26 cellular contexts compared by ENCODE assay signal in genomic region chr16:58654456-58655214, GRCh38.
"Had no signal": no experiment of that assay in that cellular context is flagged by ENCODE, and none has a peak within 500 bp of the region (broad histone marks: within the 10 kb centered on the region; RNA-seq: fewer than 3 reads in every experiment).

No MANE protein-coding gene starts in this region.

- H3K9me3 ChIP-seq: ascending aorta, breast epithelium, colonic mucosa, esophagus squamous epithelium, gastroesophageal sphincter, heart left ventricle, sigmoid colon, stomach, suprapubic skin, tibial nerve had no signal

- H3K4me2 ChIP-seq: smooth muscle cell had no signal

- DNase-seq: activated CD4-positive, alpha-beta T cell treated with anti-CD3 and anti-CD28 coated beads, Interleukin-2, amount 10 ng/mL, durations not matched to agents 7 days and 5 days; activated CD4-positive, CD25-positive, alpha-beta regulatory T cell treated with anti-CD3 and anti-CD28 coated beads, Interleukin-2, amount 50 U/mL, for 72 hours; activated CD8-positive, alpha-beta memory T cell treated with anti-CD3 and anti-CD28 coated beads, Interleukin-2, amount 10 ng/mL, durations not matched to agents 7 days and 5 days; activated CD8-positive, alpha-beta T cell treated with anti-CD3 and anti-CD28 coated beads for 36 hours; activated T-cell treated with anti-CD3 and anti-CD28 coated beads, Interleukin-2, amount 50 U/mL, for 1 hour; colonic mucosa; dorsolateral prefrontal cortex; esophagus squamous epithelium; heart left ventricle; nucleus accumbens; sigmoid colon; stimulated activated CD4-positive, alpha-beta T cell treated with anti-CD3 and anti-CD28 coated beads, Interleukin-15, amount 100 ng/mL, for 24 hours; stomach had no signal

- H3K79me2 ChIP-seq: parathyroid adenoma had no signal

- H3K36me3 ChIP-seq: ascending aorta, breast epithelium, colonic mucosa, esophagus squamous epithelium, gastroesophageal sphincter, heart left ventricle, sigmoid colon, stomach, suprapubic skin, tibial nerve had no signal

- H2AFZ ChIP-seq: parathyroid adenoma had no signal

- H3K4me3 ChIP-seq: ascending aorta, breast epithelium, colonic mucosa, dorsolateral prefrontal cortex, esophagus squamous epithelium, gastroesophageal sphincter, heart left ventricle, sigmoid colon, smooth muscle cell, stomach, suprapubic skin, tibial nerve had no signal

- H3K36me3 Mint-ChIP-seq: activated CD8-positive, alpha-beta memory T cell treated with anti-CD3 and anti-CD28 coated beads, Interleukin-2, amount 10 ng/mL, durations not matched to agents 7 days and 5 days; activated naive CD4-positive, alpha-beta T cell treated with anti-CD3 and anti-CD28 coated beads, Interleukin-2, amount 50 U/mL, for 72 hours; memory B cell; stimulated activated memory B cell treated with anti-CD40 and anti-IgM and Interleukin-4, amounts not matched to agents 10 μg/mL and 1 μg/mL and 100 μg/mL, for 72 hours had no signal

- H3K27me3 Mint-ChIP-seq: activated CD8-positive, alpha-beta T cell treated with anti-CD3 and anti-CD28 coated beads for 36 hours; activated T-helper 17 cell treated with anti-CD3 and anti-CD28 coated beads, Interleukin-2, amount 50 U/mL, for 72 hours; stimulated activated memory B cell treated with anti-CD40 and anti-IgM and Interleukin-4, amounts not matched to agents 10 μg/mL and 1 μg/mL and 100 μg/mL, for 72 hours had no signal

- H3K4me1 Mint-ChIP-seq: activated CD4-positive, alpha-beta T cell treated with anti-CD3 and anti-CD28 coated beads, Interleukin-2, amount 10 ng/mL, durations not matched to agents 7 days and 5 days; activated CD8-positive, alpha-beta memory T cell treated with anti-CD3 and anti-CD28 coated beads, Interleukin-2, amount 10 ng/mL, durations not matched to agents 7 days and 5 days; activated T-helper 17 cell treated with anti-CD3 and anti-CD28 coated beads, Interleukin-2, amount 50 U/mL, for 72 hours; nephron; stimulated activated memory B cell treated with anti-CD40 and anti-IgM and Interleukin-4, amounts not matched to agents 10 μg/mL and 1 μg/mL and 100 μg/mL, for 72 hours had no signal

- H3K9me3 Mint-ChIP-seq: activated CD4-positive, alpha-beta T cell treated with anti-CD3 and anti-CD28 coated beads, Interleukin-2, amount 10 ng/mL, durations not matched to agents 7 days and 5 days; activated CD8-positive, alpha-beta T cell treated with anti-CD3 and anti-CD28 coated beads for 36 hours; activated naive CD4-positive, alpha-beta T cell treated with anti-CD3 and anti-CD28 coated beads, Interleukin-2, amount 50 U/mL, for 72 hours; activated T-helper 17 cell treated with anti-CD3 and anti-CD28 coated beads, Interleukin-2, amount 50 U/mL, for 72 hours; memory B cell; nephron; stimulated activated memory B cell treated with anti-CD40 and anti-IgM and Interleukin-4, amounts not matched to agents 10 μg/mL and 1 μg/mL and 100 μg/mL, for 72 hours had no signal

- ATAC-seq: activated CD8-positive, alpha-beta memory T cell treated with anti-CD3 and anti-CD28 coated beads, Interleukin-2, amount 10 ng/mL, durations not matched to agents 7 days and 5 days; activated CD8-positive, alpha-beta T cell treated with anti-CD3 and anti-CD28 coated beads for 36 hours; activated naive CD4-positive, alpha-beta T cell treated with anti-CD3 and anti-CD28 coated beads, Interleukin-2, amount 50 U/mL, for 72 hours; activated T-helper 17 cell treated with anti-CD3 and anti-CD28 coated beads, Interleukin-2, amount 50 U/mL, for 72 hours; gastroesophageal sphincter; heart left ventricle; stimulated activated memory B cell treated with anti-CD40 and anti-IgM and Interleukin-4, amounts not matched to agents 10 μg/mL and 1 μg/mL and 100 μg/mL, for 72 hours had no signal

- H3K27me3 ChIP-seq: ascending aorta, breast epithelium, colonic mucosa, esophagus squamous epithelium, gastroesophageal sphincter, heart left ventricle, sigmoid colon, stomach, suprapubic skin, tibial nerve had no signal

- H3K27ac Mint-ChIP-seq: activated CD4-positive, alpha-beta T cell treated with anti-CD3 and anti-CD28 coated beads, Interleukin-2, amount 10 ng/mL, durations not matched to agents 7 days and 5 days; activated CD8-positive, alpha-beta memory T cell treated with anti-CD3 and anti-CD28 coated beads, Interleukin-2, amount 10 ng/mL, durations not matched to agents 7 days and 5 days; activated CD8-positive, alpha-beta T cell treated with anti-CD3 and anti-CD28 coated beads for 36 hours; activated T-helper 17 cell treated with anti-CD3 and anti-CD28 coated beads, Interleukin-2, amount 50 U/mL, for 72 hours; memory B cell; stimulated activated memory B cell treated with anti-CD40 and anti-IgM and Interleukin-4, amounts not matched to agents 10 μg/mL and 1 μg/mL and 100 μg/mL, for 72 hours had no signal

- H3K27ac ChIP-seq: ascending aorta, breast epithelium, colonic mucosa, dorsolateral prefrontal cortex, esophagus squamous epithelium, gastroesophageal sphincter, heart left ventricle, parathyroid adenoma, sigmoid colon, stomach, suprapubic skin, tibial nerve had no signal

- H3K4me3 Mint-ChIP-seq: activated CD4-positive, alpha-beta T cell treated with anti-CD3 and anti-CD28 coated beads, Interleukin-2, amount 10 ng/mL, durations not matched to agents 7 days and 5 days; activated CD8-positive, alpha-beta memory T cell treated with anti-CD3 and anti-CD28 coated beads, Interleukin-2, amount 10 ng/mL, durations not matched to agents 7 days and 5 days; activated CD8-positive, alpha-beta T cell treated with anti-CD3 and anti-CD28 coated beads for 36 hours; activated T-helper 17 cell treated with anti-CD3 and anti-CD28 coated beads, Interleukin-2, amount 50 U/mL, for 72 hours; memory B cell; nephron; stimulated activated memory B cell treated with anti-CD40 and anti-IgM and Interleukin-4, amounts not matched to agents 10 μg/mL and 1 μg/mL and 100 μg/mL, for 72 hours had no signal

- H3K9ac ChIP-seq: parathyroid adenoma had no signal

- FAIRE-seq: keratinocyte had no signal

- H3K4me1 ChIP-seq: ascending aorta, breast epithelium, colonic mucosa, gastroesophageal sphincter, parathyroid adenoma, sigmoid colon, stomach, suprapubic skin had no signal
